In genomic region chr14:51491036-51491545, GRCh38 we compare ENCODE assay signal across 17 cellular contexts.
A peak's percentile ranks its signal among the peaks of the same experiment; 100 is the strongest.
DNase-seq lines count a peak whose midpoint lies in the region; ATAC-seq and TF ChIP-seq lines count a peak whose summit lies in the region.
"Had no signal": no experiment of that assay in that cellular context is flagged by ENCODE, and none has a peak within 500 bp of the region (broad histone marks: within the 10 kb centered on the region; RNA-seq: fewer than 3 reads in every experiment).

No MANE protein-coding gene starts in this region.

- H3K27ac ChIP-seq in SK-N-SH (ENCODE audit: low read depth in 2 of 2, low read length in 1 of 2) (peak overlapping the region; percentile 51 to 88; a peak in 3 of 4 replicates), esophagus squamous epithelium (peak overlapping the region in 3 of 4 donors; percentile 85 to 87 (median 86)), rectal smooth muscle tissue (ENCODE audit: low read depth, low read length) (peak overlapping the region; percentile 50), uterus (peak overlapping the region; percentile 57 to 66)

- no peak for DNase-seq in SK-N-SH
- DNase-seq in esophagus squamous epithelium (lab: John Stamatoyannopoulos, UW): no peak
- no peak for DNase-seq in uterus
- no peak for DNase-seq in NK-92 (lab: John Stamatoyannopoulos, UW; ENCODE audit: unreplicated experiment)
- DNase-seq in left colon: no peak
- DNase-seq: BE2C; CD4-positive, alpha-beta memory T cell; DMS 273 treated with DMSO at 0.1 percent for 48 hours; KG1; MG63; NCI-H1105 treated with DMSO at 0.1 percent for 48 hours; NCI-H187; NCI-H446; Peyer's patch; SHP77 treated with DMSO at 0.1 percent for 48 hours had no signal

- H3K79me2 ChIP-seq in SK-N-SH (ENCODE audit: insufficient read depth): no peaks in the 10 kb centered on the region

- TF ChIP-seq EP300 in SK-N-SH (IDR thresholded peaks at IDR 0.05; ENCODE audit: borderline replicate concordance in 1 of 2, low read depth in 1 of 2, low read length in 1 of 2): no peak

- 89% methylated on average over 3 of the region's 3 CpGs for WGBS in SK-N-SH (ENCODE audit: low lambda C conversion rate)
- WGBS in esophagus squamous epithelium, 2 donors: 65 to 74% methylated on average over 3 of the region's 3 CpGs

- intact Hi-C loops in esophagus squamous epithelium (cut with DNase I) (no loop called here), uterus (cut with DNase I; ENCODE audit: low total_unique reads) (no loop called here), left colon (cut with DNase I, micrococcal nuclease) (no loop called here)

- 0 out of 2 replicates have a peak overlapping the region, but pooled peaks have one; percentile 10 for H3K4me2 ChIP-seq in SK-N-SH

- H3K27me3 ChIP-seq in SK-N-SH (ENCODE audit: insufficient read depth) (no peaks in the 10 kb centered on the region), esophagus squamous epithelium (no peaks in the 10 kb centered on the region), rectal smooth muscle tissue (ENCODE audit: control insufficient read depth, insufficient read depth, low read length) (no peaks in the 10 kb centered on the region), uterus (no peaks in the 10 kb centered on the region)
- H3K27me3 ChIP-seq: BE2C, MG63, Peyer's patch had no signal

- H3K9me3 ChIP-seq in SK-N-SH (no peaks in the 10 kb centered on the region), esophagus squamous epithelium (no peaks in the 10 kb centered on the region), uterus (no peaks in the 10 kb centered on the region)
- H3K9me3 ChIP-seq: BE2C, MG63, Peyer's patch had no signal

- H3K4me1 ChIP-seq in SK-N-SH (ENCODE audit: control insufficient read depth in 1 of 2, insufficient read depth in 2 of 2, low read depth in 1 of 2, low read length in 1 of 2) (peaks cover 6 to 36% of the 10 kb centered on the region in 2 experiments; a peak in 3 of 4 replicates), esophagus squamous epithelium (peaks cover 3 to 41% (median 5%) of the 10 kb centered on the region in 3 donors), rectal smooth muscle tissue (ENCODE audit: control insufficient read depth, insufficient read depth, low read length) (peaks cover 12% of the 10 kb centered on the region), uterus (no peaks in the 10 kb centered on the region)
- H3K4me1 ChIP-seq: Peyer's patch had no signal

- POLR2A ChIA-PET in SK-N-SH (lab: Yijun Ruan, JAX): no interaction called here

- no peak for TF ChIP-seq RAD21 in SK-N-SH (IDR thresholded peaks at IDR 0.05; ENCODE audit: low read length)

- no peak for ATAC-seq in GM21529 (IDR thresholded peaks at IDR 0.05; ENCODE audit: unreplicated experiment)
- ATAC-seq in left colon: no peak

- H4K20me1 ChIP-seq in SK-N-SH (ENCODE audit: insufficient read depth): no peaks in the 10 kb centered on the region

- 0 out of 2 replicates have a peak overlapping the region, but pooled peaks have one; percentile 10 for H3K9ac ChIP-seq in SK-N-SH
- H3K9ac ChIP-seq in rectal smooth muscle tissue (ENCODE audit: low read length): no peak overlapping the region

- CTCF ChIA-PET in SK-N-SH (lab: Yijun Ruan, JAX): no interaction called here

- H3K4me3 ChIP-seq in SK-N-SH (ENCODE audit: low read depth in 2 of 2, low read length in 1 of 2): no peak overlapping the region
- peak overlapping the region; percentile 34 to 57 (median 45) for H3K4me3 ChIP-seq in esophagus squamous epithelium
- H3K4me3 ChIP-seq in rectal smooth muscle tissue (ENCODE audit: low read length): no peak overlapping the region
- H3K4me3 ChIP-seq in uterus: no peak overlapping the region
- H3K4me3 ChIP-seq: MG63, Peyer's patch had no signal

- TF ChIP-seq POLR2A in esophagus squamous epithelium (IDR thresholded peaks at IDR 0.05) (no peak), uterus (IDR thresholded peaks at IDR 0.05) (no peak)

- peaks cover 6% of the 10 kb centered on the region for H3F3A ChIP-seq in SK-N-SH (replicated peaks; ENCODE audit: insufficient read depth)

- H3K36me3 ChIP-seq in SK-N-SH (replicated peaks in 1 of 2; ENCODE audit: control insufficient read depth in 1 of 2, insufficient read depth in 2 of 2, low read length in 1 of 2): no peaks in the 10 kb centered on the region
- H3K36me3 ChIP-seq in esophagus squamous epithelium: peaks cover 0 to 15% (median 0%) of the 10 kb centered on the region in 3 donors
- H3K36me3 ChIP-seq in rectal smooth muscle tissue (ENCODE audit: control insufficient read depth, insufficient read depth, low read length): no peaks in the 10 kb centered on the region
- H3K36me3 ChIP-seq in uterus: no peaks in the 10 kb centered on the region
- H3K36me3 ChIP-seq: BE2C, MG63, Peyer's patch had no signal

- no peak for TF ChIP-seq CTCF in SK-N-SH (IDR thresholded peaks at IDR 0.05)
- TF ChIP-seq CTCF in esophagus squamous epithelium (IDR thresholded peaks at IDR 0.05): no peak
- no peak for TF ChIP-seq CTCF in uterus (IDR thresholded peaks at IDR 0.05)

- no peak overlapping the region for H2AFZ ChIP-seq in SK-N-SH (ENCODE audit: low read depth)

- no peaks in the 10 kb centered on the region for H3K9me2 ChIP-seq in SK-N-SH

TF ChIP-seq in SK-N-SH, 30 proteins besides CTCF, POLR2A, EP300 and RAD21:
- TF ChIP-seq NFIC (IDR thresholded peaks at IDR 0.05; ENCODE audit: borderline replicate concordance) (no peak), REST (IDR thresholded peaks at IDR 0.05; ENCODE audit: low read depth, low read length) (no peak), MXI1 (IDR thresholded peaks at IDR 0.05; ENCODE audit: low read depth, low read length) (no peak), RFX5 (IDR thresholded peaks at IDR 0.05; ENCODE audit: low read length) (no peak), MAX (IDR thresholded peaks at IDR 0.05; ENCODE audit: low read depth) (no peak), ELF1 (IDR thresholded peaks at IDR 0.05) (no peak), RCOR1 (IDR thresholded peaks at IDR 0.05; ENCODE audit: low read length) (no peak), IRF3 (IDR thresholded peaks at IDR 0.05; ENCODE audit: low read depth, low read length) (no peak), GATA2 (CRISPR knock-in tag; IDR thresholded peaks at IDR 0.05) (no peak), FOSL2 (IDR thresholded peaks at IDR 0.05; ENCODE audit: borderline replicate concordance, low read depth) (no peak), USF1 (IDR thresholded peaks at IDR 0.05; ENCODE audit: borderline replicate concordance, low read depth) (no peak), JUND (IDR thresholded peaks at IDR 0.05) (no peak), FOXJ3 (CRISPR knock-in tag; IDR thresholded peaks at IDR 0.05) (no peak), POLR2AphosphoS5 (IDR thresholded peaks at IDR 0.05; ENCODE audit: low read depth, low read length) (no peak), CHD2 (IDR thresholded peaks at IDR 0.05; ENCODE audit: low read length, partially characterized antibody) (no peak), SMC3 (IDR thresholded peaks at IDR 0.05; ENCODE audit: low read depth, low read length) (no peak), EZH2phosphoT487 (IDR thresholded peaks at IDR 0.05; ENCODE audit: borderline replicate concordance, low read depth) (no peak)

Comparison
In these comparisons a context has a peak if more than half of its experiments do, and no peak if none do; other contexts are left out.
1. H3K4me3 ChIP-seq: peak in esophagus squamous epithelium (4 of 4); none in SK-N-SH (0 of 2), rectal smooth muscle tissue (single experiment) and uterus (0 of 2).
2. Peak in every context shown above with its lines, with median percentiles within 50 percentile points of each other: H3K27ac ChIP-seq.